In the genomic region with DNA sequence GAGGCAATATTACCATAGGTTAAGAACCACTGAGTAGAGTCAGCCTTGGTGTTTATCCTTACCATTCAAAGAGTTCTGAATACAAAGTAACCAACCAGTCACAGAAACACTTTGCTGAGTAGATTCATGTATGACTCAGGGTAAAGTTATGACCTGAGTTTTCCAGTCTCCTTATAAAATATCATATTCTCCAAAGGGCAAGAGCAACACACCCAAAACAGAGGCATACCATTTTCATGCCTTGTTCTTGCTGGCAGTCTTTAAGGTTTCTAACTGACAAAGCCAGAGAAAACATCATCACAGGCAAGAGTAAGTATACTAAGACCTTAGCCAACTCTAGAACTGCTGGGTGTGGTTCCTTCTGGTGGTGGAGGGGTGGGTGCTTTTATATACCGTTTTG, we compare ENCODE assay signal across 8 cellular contexts. TPM values are rescaled to one million over a fixed set of nuclear protein-coding genes. Genes with fewer than 3 reads are reported as not detected.
DNase-seq lines count a peak whose midpoint lies in the region; TF ChIP-seq lines count a peak whose summit lies in the region.

No MANE protein-coding gene starts in this region.

- no peaks in the 10 kb centered on the region for H3K27me3 Mint-ChIP-seq in activated CD4-positive, alpha-beta T cell treated with anti-CD3 and anti-CD28 coated beads, Interleukin-2, amount 10 ng/mL, durations not matched to agents 24 days and 14 days

- H4K20me1 ChIP-seq in fibroblast of lung (ENCODE audit: control insufficient read depth, extremely low read depth, insufficient read depth, low read length) = no peaks in the 10 kb centered on the region

- in situ Hi-C loops in KBM-7 (cut with MboI; ENCODE audit: low pct_unique_long_range_greater_than_20kb, low sequenced_read_pairs) = no loop called here

- peak overlapping the region; percentile 85 for H3K27ac Mint-ChIP-seq in activated CD4-positive, alpha-beta T cell treated with anti-CD3 and anti-CD28 coated beads, Interleukin-2, amount 10 ng/mL, durations not matched to agents 24 days and 14 days

- H2BK15ac ChIP-seq in neuronal stem cell (ENCODE audit: low read length) = no peak overlapping the region

- H3K36me3 ChIP-seq in SK-N-MC (ENCODE audit: insufficient read depth, low read length) (peaks cover 4% of the 10 kb centered on the region; the same call in 1 of the 2 replicates), fibroblast of lung (ENCODE audit: control insufficient read depth, insufficient read depth, low read length) (peaks cover 2% of the 10 kb centered on the region), neuronal stem cell (replicated peaks in 1 of 2; ENCODE audit: control insufficient read depth in 2 of 2, insufficient read depth in 2 of 2, low read length in 2 of 2) (no peaks in the 10 kb centered on the region)

- no peak overlapping the region for H2AFZ ChIP-seq in fibroblast of lung (ENCODE audit: low read length)
- H2AFZ ChIP-seq in neuronal stem cell (ENCODE audit: low read length) = no peak overlapping the region

- peaks cover 38% of the 10 kb centered on the region for H3K4me1 Mint-ChIP-seq in activated CD4-positive, alpha-beta T cell treated with anti-CD3 and anti-CD28 coated beads, Interleukin-2, amount 10 ng/mL, durations not matched to agents 24 days and 14 days

- H3K4me1 ChIP-seq in fibroblast of lung (ENCODE audit: control insufficient read depth, extremely low read depth, insufficient read depth, low read length) = peaks cover 22% of the 10 kb centered on the region
- H3K4me1 ChIP-seq in neuronal stem cell (ENCODE audit: control insufficient read depth in 2 of 2, insufficient read depth in 1 of 2, low read depth in 1 of 2, low read length in 2 of 2) = no peaks in the 10 kb centered on the region

- intact Hi-C loops in activated CD4-positive, alpha-beta T cell treated with anti-CD3 and anti-CD28 coated beads, Interleukin-2, amount 10 ng/mL, durations not matched to agents 24 days and 14 days (cut with micrococcal nuclease) = loop anchor here (1.0 kb wide), 1 partner anchor 101 kb away; no protein-coding TSS in a partner anchor

- no peak for TF ChIP-seq CTCF in fibroblast of lung (conservative IDR thresholded peaks at IDR 0.05 in 1 of 2, IDR thresholded peaks at IDR 0.05 in 1 of 2; ENCODE audit: low read depth in 1 of 2, low read length in 2 of 2)

- no peak overlapping the region for H3K4ac ChIP-seq in neuronal stem cell (ENCODE audit: low read length)

- H3K27ac ChIP-seq in SK-N-MC (peak overlapping the region; percentile 40; the same call in 1 of the 2 replicates), fibroblast of lung (ENCODE audit: insufficient read depth, low read length) (peak overlapping the region; percentile 81), neuronal stem cell (replicated peaks; ENCODE audit: low read length) (no peak overlapping the region)

- H3K4me2 ChIP-seq in fibroblast of lung (ENCODE audit: extremely low read depth, insufficient read depth, low read length) (peak overlapping the region; percentile 54), neuronal stem cell (ENCODE audit: insufficient read depth, low read length, poor library complexity, severe bottlenecking) (no peak overlapping the region)

- H3K79me1 ChIP-seq in neuronal stem cell (ENCODE audit: low read depth, low read length) = no peaks in the 10 kb centered on the region

- H4K91ac ChIP-seq in neuronal stem cell (ENCODE audit: low read depth, low read length, poor library complexity) = no peak overlapping the region

- no peak overlapping the region for H2AK5ac ChIP-seq in neuronal stem cell (ENCODE audit: low read depth, low read length)

- peaks cover 19% of the 10 kb centered on the region for H3K36me3 Mint-ChIP-seq in activated CD4-positive, alpha-beta T cell treated with anti-CD3 and anti-CD28 coated beads, Interleukin-2, amount 10 ng/mL, durations not matched to agents 24 days and 14 days (ENCODE audit: low read depth)

- no peak overlapping the region for H2BK12ac ChIP-seq in neuronal stem cell (ENCODE audit: low read length)

- no CpG with 5 or more reads among the region's 1 CpG for WGBS in neuronal stem cell (ENCODE audit: extremely low coverage in 2 of 2, insufficient read length in 2 of 2, insufficient replicate concordance in 1 of 2), 2 donors

- peak overlapping the region; percentile 14 for H3K4me3 Mint-ChIP-seq in activated CD4-positive, alpha-beta T cell treated with anti-CD3 and anti-CD28 coated beads, Interleukin-2, amount 10 ng/mL, durations not matched to agents 24 days and 14 days

- no peaks in the 10 kb centered on the region for H3K9me3 Mint-ChIP-seq in activated CD4-positive, alpha-beta T cell treated with anti-CD3 and anti-CD28 coated beads, Interleukin-2, amount 10 ng/mL, durations not matched to agents 24 days and 14 days

- H3K23ac ChIP-seq in neuronal stem cell (ENCODE audit: low read depth, low read length, poor library complexity) = no peak overlapping the region

- H3K4me3 ChIP-seq in SK-N-MC (0 out of 2 replicates have a peak overlapping the region, but pooled peaks have one; percentile 0), fibroblast of lung (replicated peaks in 1 of 4; ENCODE audit: control extremely low read depth in 1 of 4, insufficient read depth in 1 of 4, low read depth in 3 of 4, low read length in 4 of 4) (peak overlapping the region in 3 of 4 experiments; percentile 21 to 78 (median 27)), neuronal stem cell (ENCODE audit: low read length in 2 of 2) (no peak overlapping the region)

- no peak for DNase-seq in activated CD4-positive, alpha-beta T cell treated with anti-CD3 and anti-CD28 coated beads, Interleukin-2, amount 10 ng/mL, durations not matched to agents 24 days and 14 days
- no peak for DNase-seq in activated CD4-positive, alpha-beta T cell treated with anti-CD3 and anti-CD28 coated beads, Interleukin-2, amount 50 U/mL, for 1 hour
- DNase-seq in SK-N-MC (ENCODE audit: low read depth, low spot score) (no peak), fibroblast of lung (ENCODE audit: low read depth in 2 of 2) (peak; percentile 96 to 97), stromal cell of bone marrow (ENCODE audit: low read depth) (peak; percentile 92), GOT3 (lab: John Stamatoyannopoulos, UW) (no peak), neuronal stem cell (ENCODE audit: low spot score) (no peak), KBM-7 (no peak)

- no peak overlapping the region for H3K14ac ChIP-seq in neuronal stem cell (ENCODE audit: low read length)

- H3K9me3 ChIP-seq in SK-N-MC (ENCODE audit: low read depth, low read length) (no peaks in the 10 kb centered on the region), fibroblast of lung (ENCODE audit: control insufficient read depth, insufficient read depth, low read depth, low read length) (no peaks in the 10 kb centered on the region), neuronal stem cell (replicated peaks in 1 of 2; ENCODE audit: control insufficient read depth in 2 of 2, insufficient read depth in 1 of 2, low read depth in 1 of 2, low read length in 2 of 2) (peaks cover 2 to 3% of the 10 kb centered on the region in 2 donors)

- no peak overlapping the region for H2BK5ac ChIP-seq in neuronal stem cell (ENCODE audit: low read length)

- H2BK120ac ChIP-seq in neuronal stem cell (ENCODE audit: low read depth, low read length) = no peak overlapping the region

- no peak overlapping the region for H4K8ac ChIP-seq in neuronal stem cell (ENCODE audit: low read depth, low read length)

- H3K18ac ChIP-seq in neuronal stem cell (ENCODE audit: low read length) = no peak overlapping the region

- peaks cover 66% of the 10 kb centered on the region for H3K79me2 ChIP-seq in fibroblast of lung (ENCODE audit: control insufficient read depth, insufficient read depth, low read length)

- H3K27me3 ChIP-seq in fibroblast of lung (ENCODE audit: control insufficient read depth, insufficient read depth, low read length) (no peaks in the 10 kb centered on the region), neuronal stem cell (ENCODE audit: control insufficient read depth in 3 of 3, insufficient read depth in 3 of 3, low read depth in 1 of 3, low read length in 3 of 3) (peaks cover 0 to 22% (median 2%) of the 10 kb centered on the region in 3 experiments)

- H3K9ac ChIP-seq in SK-N-MC (ENCODE audit: insufficient read length) (no peak overlapping the region), fibroblast of lung (ENCODE audit: insufficient read depth, low read length) (no peak overlapping the region), neuronal stem cell (ENCODE audit: low read depth, low read length, poor library complexity) (no peak overlapping the region)

RNA-seq across cellular contexts. Expression of a gene that starts 3.2 kb away (rescaled TPM):
- total RNA-seq in activated CD4-positive, alpha-beta T cell treated with anti-CD3 and anti-CD28 coated beads, Interleukin-2, amount 10 ng/mL, durations not matched to agents 24 days and 14 days = 38.5 and 39.5 TPM in 2 replicates
- total RNA-seq in fibroblast of lung = 120 and 147 TPM in 2 replicates
- polyA plus RNA-seq in fibroblast of lung = 89.5 and 111 TPM in 2 replicates
- 42.3 and 43.9 TPM in 2 replicates for polyA plus RNA-seq in fibroblast of lung (2012)
- 46.6 and 65.0 TPM in 2 replicates for polyA minus RNA-seq in fibroblast of lung (ENCODE audit: low replicate concordance)
- polyA plus RNA-seq in neuronal stem cell (2013, experiment 1 of 2) = 5.0 TPM
- polyA plus RNA-seq in neuronal stem cell (2013, experiment 2 of 2) = 5.3 TPM

RNA-seq across cellular contexts. Expression of a gene that starts 13.3 kb away (rescaled TPM):
- 51.3 and 54.2 TPM in 2 replicates for total RNA-seq in activated CD4-positive, alpha-beta T cell treated with anti-CD3 and anti-CD28 coated beads, Interleukin-2, amount 10 ng/mL, durations not matched to agents 24 days and 14 days
- 67.8 and 93.3 TPM in 2 replicates for total RNA-seq in fibroblast of lung
- polyA plus RNA-seq in fibroblast of lung = 158 and 167 TPM in 2 replicates
- 120 and 126 TPM in 2 replicates for polyA plus RNA-seq in fibroblast of lung (2012)
- 69.8 and 75.1 TPM in 2 replicates for polyA minus RNA-seq in fibroblast of lung (ENCODE audit: low replicate concordance)
- 249 TPM for polyA plus RNA-seq in neuronal stem cell (2013, experiment 1 of 2)
- polyA plus RNA-seq in neuronal stem cell (2013, experiment 2 of 2) = 249 TPM

RNA-seq across cellular contexts. Expression of a gene that starts 53.8 kb away (rescaled TPM):
- 2.1 and 3.1 TPM in 2 replicates for total RNA-seq in activated CD4-positive, alpha-beta T cell treated with anti-CD3 and anti-CD28 coated beads, Interleukin-2, amount 10 ng/mL, durations not matched to agents 24 days and 14 days
- total RNA-seq in fibroblast of lung = 32.1 and 45.4 TPM in 2 replicates
- 11.4 and 40.9 TPM in 2 replicates for polyA plus RNA-seq in fibroblast of lung
- 10.8 and 35.5 TPM in 2 replicates for polyA plus RNA-seq in fibroblast of lung (2012)
- 17.5 and 32.9 TPM in 2 replicates for polyA minus RNA-seq in fibroblast of lung (ENCODE audit: low replicate concordance)
- 5.5 TPM for polyA plus RNA-seq in neuronal stem cell (2013, experiment 1 of 2)
- 6.0 TPM for polyA plus RNA-seq in neuronal stem cell (2013, experiment 2 of 2)

Comparison
In these comparisons a context has a peak if more than half of its experiments do, and no peak if none do; other contexts are left out.
1. DNase-seq: peak in fibroblast of lung (2 of 2) and stromal cell of bone marrow (single experiment); none in activated CD4-positive, alpha-beta T cell treated with anti-CD3 and anti-CD28 coated beads, Interleukin-2, amount 10 ng/mL, durations not matched to agents 24 days and 14 days (single experiment), activated CD4-positive, alpha-beta T cell treated with anti-CD3 and anti-CD28 coated beads, Interleukin-2, amount 50 U/mL, for 1 hour (single experiment), SK-N-MC (single experiment), GOT3 (single experiment), neuronal stem cell (single experiment) and KBM-7 (single experiment).
2. H3K4me3 ChIP-seq: peak in SK-N-MC (single experiment) and fibroblast of lung (3 of 4); none in neuronal stem cell (0 of 2).